ENCODE assay signal across 23 cellular contexts in the genomic region with DNA sequence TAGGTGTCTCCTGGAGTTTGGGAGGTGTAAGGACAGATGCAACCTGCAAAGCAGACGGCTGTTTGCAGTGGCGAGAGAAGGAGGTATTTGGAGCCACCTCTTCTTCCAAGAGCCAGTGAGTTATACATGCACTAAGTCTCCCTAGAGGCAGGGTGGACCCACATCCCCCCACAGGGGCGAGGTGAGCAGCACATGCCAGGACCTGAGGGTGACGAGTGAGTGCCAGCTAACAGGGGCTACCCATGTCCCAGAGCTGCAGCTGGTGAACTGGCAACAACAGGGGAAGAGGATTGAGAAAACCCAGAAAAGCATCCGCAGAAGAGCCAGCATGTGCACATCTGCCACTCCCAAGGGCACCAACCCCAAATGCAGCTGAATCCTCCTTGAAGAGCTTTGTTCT.
"Had no signal": no experiment of that assay in that cellular context is flagged by ENCODE, and none has a peak within 500 bp of the region (broad histone marks: within the 10 kb centered on the region; RNA-seq: fewer than 3 reads in every experiment).

No MANE protein-coding gene starts in this region.

- DNase-seq: activated CD4-positive, CD25-positive, alpha-beta regulatory T cell treated with anti-CD3 and anti-CD28 coated beads, Interleukin-2, amount 50 U/mL, for 72 hours; activated effector memory CD4-positive, alpha-beta T cell treated with anti-CD3 and anti-CD28 coated beads, Interleukin-2, amount 50 U/mL, for 16 hours; activated naive CD4-positive, alpha-beta T cell treated with anti-CD3 and anti-CD28 coated beads, Interleukin-2, amount 10 ng/mL, durations not matched to agents 7 days and 5 days; activated T-cell treated with anti-CD3 and anti-CD28 coated beads, Interleukin-2, amount 50 U/mL, for 72 hours; anterior cingulate cortex; erythroblast; foreskin fibroblast; heart right ventricle; small intestine; stimulated activated CD4-positive, alpha-beta T cell treated with anti-CD3 and anti-CD28 coated beads, Interleukin-2, amount 100 ng/mL, for 24 hours; transverse colon had no signal

- H3K36me3 Mint-ChIP-seq: activated naive CD4-positive, alpha-beta T cell treated with anti-CD3 and anti-CD28 coated beads, Interleukin-2, amount 10 ng/mL, durations not matched to agents 7 days and 5 days; memory B cell had no signal

- H3K4me3 ChIP-seq: body of pancreas, cardiac muscle cell had no signal

- H3K9me3 ChIP-seq: body of pancreas, heart right ventricle, transverse colon, vagina had no signal

- H3K36me3 ChIP-seq: cardiac muscle cell, heart right ventricle, transverse colon, vagina had no signal

- H3K9me3 Mint-ChIP-seq: activated naive CD4-positive, alpha-beta T cell treated with anti-CD3 and anti-CD28 coated beads, Interleukin-2, amount 10 ng/mL, durations not matched to agents 7 days and 5 days; activated T-cell treated with anti-CD3 and anti-CD28 coated beads, Interleukin-2, amount 50 U/mL, for 72 hours; memory B cell; neural crest cell; stimulated activated effector memory CD8-positive, alpha-beta T cell treated with anti-CD3 and anti-CD28 coated beads, Interleukin-12 subunit alpha, Interleukin-12 subunit beta, amount 100 ng/mL, for 72 hours; T-helper 2 cell treated with Interferon-gamma antibody and Interleukin-4, amounts not matched to agents 5 μg/mL and 100 μg/mL, for 36 hours had no signal

- H3K27ac ChIP-seq: body of pancreas, cardiac muscle cell, vagina, VCaP had no signal

- H3K27me3 ChIP-seq: body of pancreas, cardiac muscle cell, heart right ventricle, transverse colon, vagina had no signal

- ATAC-seq: activated T-cell treated with anti-CD3 and anti-CD28 coated beads, Interleukin-2, amount 50 U/mL, for 72 hours; body of pancreas; heart right ventricle; left colon; sciatic nerve; stimulated activated effector memory CD8-positive, alpha-beta T cell treated with anti-CD3 and anti-CD28 coated beads, Interleukin-12 subunit alpha, Interleukin-12 subunit beta, amount 100 ng/mL, for 72 hours had no signal

- FAIRE-seq: endometrium, keratinocyte, small intestine had no signal

- H3K27me3 Mint-ChIP-seq: memory B cell had no signal
